8 cellular contexts compared by ENCODE assay signal in genomic region chr5:139197710-139198669, GRCh38. TPM values are rescaled to one million over a fixed set of nuclear protein-coding genes. Genes with fewer than 3 reads are reported as not detected.
A peak's percentile ranks its signal among the peaks of the same experiment; 100 is the strongest.
DNase-seq lines count a peak whose midpoint lies in the region; ATAC-seq and TF ChIP-seq lines count a peak whose summit lies in the region.

Gene SIL1 (minus strand): TSS chr5:139198368. CDS start chr5:139127843, 70,525 bp downstream.

- no peaks in the 10 kb centered on the region for H3K9me3 Mint-ChIP-seq in activated T-cell treated with anti-CD3 and anti-CD28 coated beads, Interleukin-2, amount 50 U/mL, for 24 hours

- H3K27ac Mint-ChIP-seq in activated T-cell treated with anti-CD3 and anti-CD28 coated beads, Interleukin-2, amount 50 U/mL, for 24 hours = peak within 1 kb of the TSS; percentile 98

- peaks cover 30% of the 10 kb centered on the region for H3K4me1 Mint-ChIP-seq in activated T-cell treated with anti-CD3 and anti-CD28 coated beads, Interleukin-2, amount 50 U/mL, for 24 hours (ENCODE audit: low read depth)

- TF ChIP-seq POLR2A in erythroblast (IDR thresholded peaks at IDR 0.05; ENCODE audit: low read length) = peak; percentile 96

- H3K36me3 Mint-ChIP-seq in activated T-cell treated with anti-CD3 and anti-CD28 coated beads, Interleukin-2, amount 50 U/mL, for 24 hours (ENCODE audit: low read depth) = peaks cover 37% of the 10 kb centered on the region

- peak within 1 kb of the TSS; percentile 79 to 98 for H3K9ac ChIP-seq in mucosa of rectum (ENCODE audit: low read depth in 1 of 2, low read length in 2 of 2)

- H3K4me1 ChIP-seq in mucosa of rectum (ENCODE audit: control insufficient read depth in 2 of 2, insufficient read depth in 2 of 2, low read length in 2 of 2) = peaks cover 0 to 11% of the 10 kb centered on the region in 2 donors

- peak within 1 kb of the TSS; percentile 86 to 88 for H3K4me3 ChIP-seq in mucosa of rectum (ENCODE audit: low read length in 2 of 2)

- H3K27ac ChIP-seq in mucosa of rectum (ENCODE audit: low read depth in 2 of 2, low read length in 2 of 2) = peak within 1 kb of the TSS; percentile 86 to 89

- peak within 1 kb of the TSS; percentile 98 for H3K4me3 Mint-ChIP-seq in activated T-cell treated with anti-CD3 and anti-CD28 coated beads, Interleukin-2, amount 50 U/mL, for 24 hours

- no peaks in the 10 kb centered on the region for H3K9me3 ChIP-seq in mucosa of rectum (ENCODE audit: control insufficient read depth in 2 of 2, low read length in 2 of 2)

- DNase-seq in DMS53 (lab: John Stamatoyannopoulos, UW) (peak; percentile 99), KG1 (lab: John Stamatoyannopoulos, UW) (peak; percentile 54), erythroblast (lab: John Stamatoyannopoulos, UW) (peak; percentile 97 to 98)
- DNase-seq in activated T-cell treated with anti-CD3 and anti-CD28 coated beads, Interleukin-2, amount 50 U/mL, for 24 hours = peak; percentile 96
- DNase-seq in stimulated activated CD8-positive, alpha-beta memory T cell treated with anti-CD3 and anti-CD28 coated beads, Interleukin-4, amount 100 ng/mL, for 4 hours (ENCODE audit: low read depth in 2 of 2, low spot score in 1 of 2) = peak; percentile 90 to 97

- peaks cover 0 to 2% of the 10 kb centered on the region in 2 donors for H3K36me3 ChIP-seq in mucosa of rectum (ENCODE audit: control insufficient read depth in 2 of 2, insufficient read depth in 2 of 2, low read length in 2 of 2)

- H3K27me3 Mint-ChIP-seq in activated T-cell treated with anti-CD3 and anti-CD28 coated beads, Interleukin-2, amount 50 U/mL, for 24 hours = no peaks in the 10 kb centered on the region

- H3K27me3 ChIP-seq in mucosa of rectum (ENCODE audit: control insufficient read depth in 2 of 2, insufficient read depth in 2 of 2, low read length in 2 of 2) = no peaks in the 10 kb centered on the region

- peak; percentile 96 for ATAC-seq in GM21723 (IDR thresholded peaks at IDR 0.05; ENCODE audit: unreplicated experiment)

TF ChIP-seq in PFSK-1, 5 proteins besides CTCF, POLR2A, EP300 and RAD21:
- no peak; a peak in 1 of 4 replicates for TF ChIP-seq REST (IDR thresholded peaks at IDR 0.05; ENCODE audit: insufficient read depth in 1 of 2, low read depth in 2 of 2, low read length in 2 of 2)
- peak; percentile 94 for TF ChIP-seq POLR2AphosphoS5 (IDR thresholded peaks at IDR 0.05; ENCODE audit: low read depth, low read length)
- TF ChIP-seq TAF1 (IDR thresholded peaks at IDR 0.05; ENCODE audit: borderline replicate concordance, insufficient read depth, low read length) = peak; percentile 83

RNA-seq across cellular contexts. Expression of gene SIL1, which starts in this region (rescaled TPM):
- polyA plus RNA-seq in PFSK-1 (2012; ENCODE audit: insufficient read length, low read depth) = 96.0 TPM

Comparison
In these comparisons a context has a peak if more than half of its experiments do, and no peak if none do; other contexts are left out.
1. Peak in every context shown above with its lines: DNase-seq, ATAC-seq, H3K4me3 ChIP-seq and H3K27ac ChIP-seq.